ENCODE assay signal across 1 cellular context in the genomic region with DNA sequence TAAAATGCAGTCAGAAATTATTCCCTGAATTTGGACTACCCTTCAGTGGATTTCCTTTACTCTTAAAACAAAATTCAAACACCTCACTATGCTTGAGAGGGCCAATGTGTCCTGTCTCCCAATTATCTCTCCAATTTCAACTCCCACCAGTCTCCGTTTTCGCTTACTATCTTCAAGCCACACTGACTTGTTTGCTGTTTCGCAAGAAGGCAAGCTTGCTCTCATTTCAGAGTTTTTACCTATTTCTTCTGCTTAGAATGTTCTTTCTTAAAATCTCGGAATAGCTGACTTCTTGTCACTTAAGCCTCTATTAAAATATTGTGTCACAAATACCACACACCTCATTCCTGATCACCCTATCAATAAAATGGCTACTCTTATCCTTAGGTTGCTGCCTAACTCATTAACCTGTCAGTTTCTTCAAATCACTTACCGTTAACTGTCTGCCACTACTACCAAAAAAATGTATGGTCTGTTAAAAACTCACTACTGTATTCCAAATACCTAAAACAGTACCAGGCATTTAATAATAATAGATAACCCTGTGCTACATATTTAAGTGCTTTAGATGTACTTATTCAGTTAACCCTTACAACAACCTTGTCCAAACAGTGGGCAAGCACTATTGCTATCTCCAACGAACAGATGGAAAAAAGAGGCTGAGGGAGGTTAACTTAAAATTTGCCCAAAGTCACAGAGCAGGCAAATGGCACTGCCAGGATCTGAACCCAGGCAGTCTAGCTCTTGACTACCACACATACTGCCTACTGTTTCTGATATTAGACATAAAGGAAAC.
TF ChIP-seq lines count a peak whose summit lies in the region.

No MANE protein-coding gene starts in this region.

TF ChIP-seq in WTC11, 78 proteins besides CTCF, POLR2A, EP300 and RAD21 (continued from another document):
- TF ChIP-seq, protein P1, sequence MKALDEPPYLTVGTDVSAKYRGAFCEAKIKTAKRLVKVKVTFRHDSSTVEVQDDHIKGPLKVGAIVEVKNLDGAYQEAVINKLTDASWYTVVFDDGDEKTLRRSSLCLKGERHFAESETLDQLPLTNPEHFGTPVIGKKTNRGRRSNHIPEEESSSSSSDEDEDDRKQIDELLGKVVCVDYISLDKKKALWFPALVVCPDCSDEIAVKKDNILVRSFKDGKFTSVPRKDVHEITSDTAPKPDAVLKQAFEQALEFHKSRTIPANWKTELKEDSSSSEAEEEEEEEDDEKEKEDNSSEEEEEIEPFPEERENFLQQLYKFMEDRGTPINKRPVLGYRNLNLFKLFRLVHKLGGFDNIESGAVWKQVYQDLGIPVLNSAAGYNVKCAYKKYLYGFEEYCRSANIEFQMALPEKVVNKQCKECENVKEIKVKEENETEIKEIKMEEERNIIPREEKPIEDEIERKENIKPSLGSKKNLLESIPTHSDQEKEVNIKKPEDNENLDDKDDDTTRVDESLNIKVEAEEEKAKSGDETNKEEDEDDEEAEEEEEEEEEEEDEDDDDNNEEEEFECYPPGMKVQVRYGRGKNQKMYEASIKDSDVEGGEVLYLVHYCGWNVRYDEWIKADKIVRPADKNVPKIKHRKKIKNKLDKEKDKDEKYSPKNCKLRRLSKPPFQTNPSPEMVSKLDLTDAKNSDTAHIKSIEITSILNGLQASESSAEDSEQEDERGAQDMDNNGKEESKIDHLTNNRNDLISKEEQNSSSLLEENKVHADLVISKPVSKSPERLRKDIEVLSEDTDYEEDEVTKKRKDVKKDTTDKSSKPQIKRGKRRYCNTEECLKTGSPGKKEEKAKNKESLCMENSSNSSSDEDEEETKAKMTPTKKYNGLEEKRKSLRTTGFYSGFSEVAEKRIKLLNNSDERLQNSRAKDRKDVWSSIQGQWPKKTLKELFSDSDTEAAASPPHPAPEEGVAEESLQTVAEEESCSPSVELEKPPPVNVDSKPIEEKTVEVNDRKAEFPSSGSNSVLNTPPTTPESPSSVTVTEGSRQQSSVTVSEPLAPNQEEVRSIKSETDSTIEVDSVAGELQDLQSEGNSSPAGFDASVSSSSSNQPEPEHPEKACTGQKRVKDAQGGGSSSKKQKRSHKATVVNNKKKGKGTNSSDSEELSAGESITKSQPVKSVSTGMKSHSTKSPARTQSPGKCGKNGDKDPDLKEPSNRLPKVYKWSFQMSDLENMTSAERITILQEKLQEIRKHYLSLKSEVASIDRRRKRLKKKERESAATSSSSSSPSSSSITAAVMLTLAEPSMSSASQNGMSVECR (CRISPR knock-in tag; IDR thresholded peaks at IDR 0.05; ENCODE audit: borderline replicate concordance), result no peak
- TF ChIP-seq MXD4 (CRISPR knock-in tag; IDR thresholded peaks at IDR 0.05; ENCODE audit: borderline replicate concordance), result no peak
